ENCODE assay signal across 9 cellular contexts in genomic region chr1:246690100-246690499, GRCh38. TPM values are rescaled to one million over a fixed set of nuclear protein-coding genes. Genes with fewer than 3 reads are reported as not detected.
DNase-seq lines count a peak whose midpoint lies in the region; ATAC-seq and TF ChIP-seq lines count a peak whose summit lies in the region.
"Had no signal": no experiment of that assay in that cellular context is flagged by ENCODE, and none has a peak within 500 bp of the region (broad histone marks: within the 10 kb centered on the region; RNA-seq: fewer than 3 reads in every experiment).

No MANE protein-coding gene starts in this region.

- TF ChIP-seq CTCF in left ventricle myocardium inferior (IDR thresholded peaks at IDR 0.05; ENCODE audit: borderline replicate concordance) = no peak
- no peak for TF ChIP-seq CTCF in SU-DHL-6 (IDR thresholded peaks at IDR 0.05; ENCODE audit: insufficient read depth, low read length, poor library complexity, severe bottlenecking)
- no peak for TF ChIP-seq CTCF in lower lobe of right lung (IDR thresholded peaks at IDR 0.05)
- no peak for TF ChIP-seq CTCF in ascending aorta (IDR thresholded peaks at IDR 0.05)
- no peak for TF ChIP-seq CTCF in thyroid gland (IDR thresholded peaks at IDR 0.05)

- ATAC-seq in left cardiac atrium = no peak
- peak; percentile 6 to 25 for ATAC-seq in lower lobe of right lung

- H3K27ac ChIP-seq in left ventricle myocardium inferior (replicated peaks) (peak overlapping the region; percentile 47), SU-DHL-6 (ENCODE audit: low read depth, low read length) (no peak overlapping the region), lower lobe of right lung (no peak overlapping the region), ascending aorta (no peak overlapping the region), thyroid gland (peak overlapping the region in 1 of 3 donors; percentile 26)
- H3K27ac ChIP-seq: upper lobe of left lung had no signal

- no peak for TF ChIP-seq POLR2A in thyroid gland (IDR thresholded peaks at IDR 0.05)

- no peaks in the 10 kb centered on the region for H3K27me3 ChIP-seq in left ventricle myocardium inferior (ENCODE audit: low read depth)
- no peaks in the 10 kb centered on the region for H3K27me3 ChIP-seq in SU-DHL-6 (ENCODE audit: low read length)
- H3K27me3 ChIP-seq in lower lobe of right lung (ENCODE audit: low read depth) = no peaks in the 10 kb centered on the region
- no peaks in the 10 kb centered on the region for H3K27me3 ChIP-seq in ascending aorta
- no peaks in the 10 kb centered on the region for H3K27me3 ChIP-seq in MG63
- no peaks in the 10 kb centered on the region for H3K27me3 ChIP-seq in thyroid gland
- H3K27me3 ChIP-seq: upper lobe of left lung had no signal

- no peaks in the 10 kb centered on the region for H4K20me1 ChIP-seq in SU-DHL-6 (ENCODE audit: low read depth, low read length)

- peaks cover 18% of the 10 kb centered on the region for H3K9me3 ChIP-seq in left ventricle myocardium inferior (replicated peaks)
- H3K9me3 ChIP-seq in SU-DHL-6 (ENCODE audit: insufficient read depth, low read length) = no peaks in the 10 kb centered on the region
- peaks cover 7% of the 10 kb centered on the region for H3K9me3 ChIP-seq in lower lobe of right lung
- no peaks in the 10 kb centered on the region for H3K9me3 ChIP-seq in ascending aorta
- H3K9me3 ChIP-seq in MG63 = peaks cover 9% of the 10 kb centered on the region
- no peaks in the 10 kb centered on the region for H3K9me3 ChIP-seq in thyroid gland
- H3K9me3 ChIP-seq: upper lobe of left lung had no signal

- H3K4me1 ChIP-seq in left ventricle myocardium inferior (peaks cover 19% of the 10 kb centered on the region), lower lobe of right lung (peaks cover 10% of the 10 kb centered on the region), ascending aorta (no peaks in the 10 kb centered on the region), thyroid gland (peaks cover 0 to 11% of the 10 kb centered on the region in 2 donors)

- peak overlapping the region; percentile 35 for H3K4me2 ChIP-seq in SU-DHL-6 (ENCODE audit: low read depth, low read length, poor library complexity, severe bottlenecking)

- intact Hi-C loops in left ventricle myocardium inferior (cut with micrococcal nuclease) = loop anchor here (10.0 kb wide), 1 partner anchor 45 kb away; no protein-coding TSS in a partner anchor
- intact Hi-C loops in left cardiac atrium (cut with DNase I) = loop anchor here in 1 of 2 donors (10.0 kb wide), 1 partner anchor 125 kb away; the partner anchor contains the start of genes CNST and TFB2M
- intact Hi-C loops in lower lobe of right lung (cut with DNase I) = no loop called here
- intact Hi-C loops in ascending aorta (cut with DNase I) = no loop called here
- intact Hi-C loops in thyroid gland (cut with DNase I) = loop anchor here (10.0 kb wide), 1 partner anchor 125 kb away; the partner anchor contains the start of genes CNST and TFB2M

- no peaks in the 10 kb centered on the region for H3K9me2 ChIP-seq in SU-DHL-6 (replicated peaks; ENCODE audit: insufficient read depth, low read length)

- DNase-seq in left ventricle myocardium inferior (no peak), left cardiac atrium (no peak), lower lobe of right lung (no peak), ascending aorta (ENCODE audit: low spot score in 2 of 2) (no peak), MG63 (no peak), NK-92 (lab: John Stamatoyannopoulos, UW; ENCODE audit: unreplicated experiment) (no peak), thyroid gland (no peak)

- no peaks in the 10 kb centered on the region for H3K79me2 ChIP-seq in SU-DHL-6 (ENCODE audit: insufficient read depth, low read length)

- H3K4me3 ChIP-seq in left ventricle myocardium inferior (peak overlapping the region; percentile 58), SU-DHL-6 (ENCODE audit: insufficient read depth, low read length, poor library complexity, severe bottlenecking) (no peak overlapping the region), lower lobe of right lung (peak overlapping the region; percentile 40), ascending aorta (peak overlapping the region in 1 of 2 donors; percentile 31), MG63 (no peak overlapping the region), thyroid gland (replicated peaks in 1 of 3) (no peak overlapping the region)

- H3K9ac ChIP-seq in SU-DHL-6 (ENCODE audit: low read length) = 0 out of 2 replicates have a peak overlapping the region, but pooled peaks have one; percentile 19

- peak overlapping the region; percentile 73 for H2AFZ ChIP-seq in SU-DHL-6 (ENCODE audit: low read depth, low read length, severe bottlenecking)

- WGBS in thyroid gland, 2 donors = 73 to 76% methylated on average over 12 of the region's 12 CpGs

- H3K36me3 ChIP-seq in left ventricle myocardium inferior = no peaks in the 10 kb centered on the region
- H3K36me3 ChIP-seq in SU-DHL-6 (ENCODE audit: low read length) = no peaks in the 10 kb centered on the region
- no peaks in the 10 kb centered on the region for H3K36me3 ChIP-seq in lower lobe of right lung
- no peaks in the 10 kb centered on the region for H3K36me3 ChIP-seq in ascending aorta
- H3K36me3 ChIP-seq in MG63 = no peaks in the 10 kb centered on the region
- H3K36me3 ChIP-seq in thyroid gland = no peaks in the 10 kb centered on the region
- H3K36me3 ChIP-seq: upper lobe of left lung had no signal

- H3F3A ChIP-seq in SU-DHL-6 (ENCODE audit: insufficient read depth) = no peaks in the 10 kb centered on the region

RNA-seq across cellular contexts. Expression of gene SCCPDH, which starts 34.1 kb away (rescaled TPM):
- 29.4 TPM for total RNA-seq in left ventricle myocardium inferior
- 10 to 100 TPM; 26.8 to 30.9 TPM for total RNA-seq in left cardiac atrium
- total RNA-seq in lower lobe of right lung = 35.3 TPM
- total RNA-seq in ascending aorta = 8.6 TPM
- 51.1 and 76.6 TPM in 2 replicates for total RNA-seq in MG63 (2014; rRNA removed; shearing (Covaris generic); ENCODE audit: low replicate concordance)
- total RNA-seq in thyroid gland = 10 to 100 TPM; 30.0 to 37.8 (median 32.9) TPM

Comparison
In these comparisons a context has a peak if more than half of its experiments do, and no peak if none do; other contexts are left out.
1. H3K4me3 ChIP-seq: peak in left ventricle myocardium inferior (single experiment) and lower lobe of right lung (single experiment); none in SU-DHL-6 (single experiment), MG63 (single experiment) and thyroid gland (0 of 3).
2. ATAC-seq: peak in lower lobe of right lung (2 of 2); none in left cardiac atrium (0 of 2).
3. intact Hi-C loops: an anchor here in left ventricle myocardium inferior (10.0 kb wide) and thyroid gland (10.0 kb wide); none called in lower lobe of right lung and ascending aorta.